1 cellular context compared by ENCODE assay signal in genomic region chr6:148342146-148343027, GRCh38.
A peak's percentile ranks its signal among the peaks of the same experiment; 100 is the strongest.
TF ChIP-seq lines count a peak whose summit lies in the region.

Gene SASH1 (plus strand): TSS chr6:148342838. CDS start chr6:148343068, 230 bp downstream.

TF ChIP-seq in HepG2, 621 proteins besides CTCF, POLR2A, EP300 and RAD21 (continued from another document and continues in another):
- TF ChIP-seq THAP9 (CRISPR knock-in tag; IDR thresholded peaks at IDR 0.05; ENCODE audit: borderline replicate concordance) (peak; percentile 65; the same call in 1 of the 2 replicates), ZNF136 (CRISPR knock-in tag; IDR thresholded peaks at IDR 0.05; ENCODE audit: low read depth) (0 out of 2 replicates have a peak, but pooled peaks have one; percentile 84), TP53 (CRISPR knock-in tag; conservative IDR thresholded peaks at IDR 0.05) (no peak), CHD4 (IDR thresholded peaks at IDR 0.05; ENCODE audit: borderline replicate concordance, low read length) (no peak), ATRX (CRISPR knock-in tag; IDR thresholded peaks at IDR 0.05; ENCODE audit: borderline replicate concordance) (no peak), NONO (IDR thresholded peaks at IDR 0.05) (no peak), NONO (CRISPR knock-in tag; conservative IDR thresholded peaks at IDR 0.05) (no peak), ZNF432 (CRISPR knock-in tag; IDR thresholded peaks at IDR 0.05; ENCODE audit: borderline replicate concordance) (no peak), RBM22 (optimal IDR thresholded peaks at IDR 0.05; ENCODE audit: low read length) (no peak), MAFK (conservative IDR thresholded peaks at IDR 0.05 in 1 of 2, IDR thresholded peaks at IDR 0.05 in 1 of 2; ENCODE audit: low read length in 2 of 2) (no peak), SNAPC5 (CRISPR knock-in tag; IDR thresholded peaks at IDR 0.05; ENCODE audit: borderline replicate concordance) (no peak), ZBTB2 (CRISPR knock-in tag; IDR thresholded peaks at IDR 0.05; ENCODE audit: low read depth) (no peak), GMEB2 (CRISPR knock-in tag; IDR thresholded peaks at IDR 0.05; ENCODE audit: low read depth) (no peak), FOXK1 (CRISPR knock-in tag; IDR thresholded peaks at IDR 0.05; ENCODE audit: borderline replicate concordance, low read depth) (0 out of 2 replicates have a peak, but pooled peaks have one; percentile 47), ZFP41 (CRISPR knock-in tag; IDR thresholded peaks at IDR 0.05; ENCODE audit: borderline replicate concordance) (no peak), SMAD9 (CRISPR knock-in tag; IDR thresholded peaks at IDR 0.05) (peak; percentile 89; the same call in 1 of the 2 replicates), SIN3A (IDR thresholded peaks at IDR 0.05; ENCODE audit: borderline replicate concordance, low read depth, low read length) (no peak; the same call in 1 of the 2 replicates), ZNF788 (CRISPR knock-in tag; IDR thresholded peaks at IDR 0.05; ENCODE audit: borderline replicate concordance) (no peak; the same call in 1 of the 2 replicates), PAF1 (CRISPR knock-in tag; IDR thresholded peaks at IDR 0.05) (no peak), KAT2B (IDR thresholded peaks at IDR 0.05; ENCODE audit: borderline replicate concordance, low read depth, low read length) (no peak), ZNF883 (CRISPR knock-in tag; IDR thresholded peaks at IDR 0.05; ENCODE audit: not compliant biosample characterization) (peak; percentile 50), REL (CRISPR knock-in tag; conservative IDR thresholded peaks at IDR 0.05) (no peak), NR2C2 (CRISPR knock-in tag; IDR thresholded peaks at IDR 0.05; ENCODE audit: borderline replicate concordance) (no peak), ZNF770 (CRISPR knock-in tag; IDR thresholded peaks at IDR 0.05) (peak; percentile 32), KAT7 (CRISPR knock-in tag; IDR thresholded peaks at IDR 0.05; ENCODE audit: borderline replicate concordance) (peak; percentile 64), ZKSCAN1 (IDR thresholded peaks at IDR 0.05; ENCODE audit: low read length) (no peak), ZNF891 (CRISPR knock-in tag; IDR thresholded peaks at IDR 0.05) (peak; percentile 57; the same call in 1 of the 2 replicates), ZNF337 (CRISPR knock-in tag; IDR thresholded peaks at IDR 0.05; ENCODE audit: borderline replicate concordance, low read depth) (peak; percentile 78; the same call in 1 of the 2 replicates), IRX3 (CRISPR knock-in tag; IDR thresholded peaks at IDR 0.05; ENCODE audit: borderline replicate concordance, low read depth) (peak; percentile 57; the same call in 1 of the 2 replicates), ZSCAN5A (CRISPR knock-in tag; IDR thresholded peaks at IDR 0.05; ENCODE audit: borderline replicate concordance) (peak; percentile 34; the same call in 1 of the 2 replicates), ZC3H4 (CRISPR knock-in tag; IDR thresholded peaks at IDR 0.05; ENCODE audit: borderline replicate concordance) (no peak), TBX3 (IDR thresholded peaks at IDR 0.05; ENCODE audit: borderline replicate concordance) (0 out of 2 replicates have a peak, but pooled peaks have one; percentile 48), SMC3 (IDR thresholded peaks at IDR 0.05; ENCODE audit: low read length) (no peak), TFDP2 (CRISPR knock-in tag; IDR thresholded peaks at IDR 0.05) (peak; percentile 46), PHB2 (IDR thresholded peaks at IDR 0.05; ENCODE audit: partially characterized antibody) (no peak), MIER2 (CRISPR knock-in tag; IDR thresholded peaks at IDR 0.05) (no peak; the same call in 1 of the 2 replicates), HMGA1 (CRISPR knock-in tag; conservative IDR thresholded peaks at IDR 0.05) (no peak), ARID4A (CRISPR knock-in tag; IDR thresholded peaks at IDR 0.05; ENCODE audit: borderline replicate concordance) (peak; percentile 79; the same call in 1 of the 2 replicates), ZBTB21 (CRISPR knock-in tag; IDR thresholded peaks at IDR 0.05) (peak; percentile 30; the same call in 1 of the 2 replicates), NPAS2 (CRISPR knock-in tag; IDR thresholded peaks at IDR 0.05; ENCODE audit: borderline replicate concordance) (no peak), YY1 (IDR thresholded peaks at IDR 0.05; ENCODE audit: insufficient read depth, insufficient replicate concordance, low read depth, low read length) (peak; percentile 26), ZXDC (CRISPR knock-in tag; IDR thresholded peaks at IDR 0.05) (no peak), MED13 (CRISPR knock-in tag; IDR thresholded peaks at IDR 0.05) (no peak), ZNF703 (CRISPR knock-in tag; IDR thresholded peaks at IDR 0.05; ENCODE audit: borderline replicate concordance) (peak; percentile 79; the same call in 1 of the 2 replicates), ZNF878 (CRISPR knock-in tag; IDR thresholded peaks at IDR 0.05) (0 out of 2 replicates have a peak, but pooled peaks have one; percentile 44), CBX1 (IDR thresholded peaks at IDR 0.05; ENCODE audit: low read depth) (no peak)
